Comparison of ENCODE assay signal across 8 cellular contexts in the genomic region with DNA sequence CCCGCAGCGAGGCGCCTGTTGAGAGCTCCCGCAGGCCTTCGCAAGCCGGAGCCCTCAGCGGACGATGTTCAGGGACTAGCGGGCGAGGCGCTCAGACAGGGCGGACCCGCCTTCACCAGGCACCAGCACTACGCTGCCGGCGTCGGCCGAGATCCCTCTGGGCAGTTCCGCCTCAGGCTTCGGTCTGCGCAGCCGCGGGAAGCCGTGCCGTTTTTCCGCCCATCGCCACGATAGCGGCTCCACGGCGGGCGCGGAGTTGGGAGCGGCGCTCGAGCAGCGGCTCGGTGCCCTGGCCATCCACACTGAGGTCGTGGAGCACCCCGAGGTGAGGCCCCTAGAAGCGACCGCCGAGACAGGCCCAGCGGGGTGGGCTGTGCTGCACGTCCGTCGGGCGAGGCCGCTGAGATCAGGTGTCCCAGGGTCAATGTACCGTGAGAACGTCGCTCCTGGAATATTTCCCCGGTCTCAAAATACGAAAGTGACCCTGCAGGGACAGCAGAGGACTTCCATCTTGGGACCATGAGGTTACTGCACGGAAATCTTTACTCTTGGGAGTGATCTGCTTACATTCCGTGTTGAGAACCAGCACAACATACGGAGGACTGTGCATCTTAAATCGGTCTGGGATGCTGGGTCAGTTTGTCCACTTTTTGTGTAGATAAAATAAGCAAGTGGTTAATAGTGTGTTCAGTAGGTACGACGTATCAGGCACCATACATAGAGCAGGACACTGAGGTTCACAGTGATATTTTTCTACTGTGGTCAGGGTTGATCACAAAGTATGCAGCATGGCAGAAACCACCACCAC. TPM values are rescaled to one million over a fixed set of nuclear protein-coding genes. Genes with fewer than 3 reads are reported as not detected.
DNase-seq lines count a peak whose midpoint lies in the region; ATAC-seq and TF ChIP-seq lines count a peak whose summit lies in the region.

No MANE protein-coding gene starts in this region.

- BruUV-seq in PC-9 (replicated peaks; lab: Mats Ljungman, UMichigan), result TSS peak; percentile 50

- peak overlapping the region; percentile 92 to 95 for H3K27ac Mint-ChIP-seq in natural killer cell

- no peaks in the 10 kb centered on the region for H3K36me3 Mint-ChIP-seq in natural killer cell

- H3K9me3 Mint-ChIP-seq in natural killer cell, result no peaks in the 10 kb centered on the region

- no peaks in the 10 kb centered on the region for H3K27me3 ChIP-seq in HUES64 (ENCODE audit: insufficient read depth, low read length)
- no peaks in the 10 kb centered on the region for H3K27me3 ChIP-seq in PC-9 (ENCODE audit: insufficient read depth, low read depth)
- no peaks in the 10 kb centered on the region for H3K27me3 ChIP-seq in fibroblast of lung (ENCODE audit: control insufficient read depth, insufficient read depth, low read length)

- H3K4me1 ChIP-seq in HUES64 (ENCODE audit: insufficient read depth, low read length), result peaks cover 32% of the 10 kb centered on the region
- H3K4me1 ChIP-seq in PC-9 (replicated peaks; ENCODE audit: insufficient read depth), result peaks cover 12% of the 10 kb centered on the region; the same call in 1 of the 2 replicates
- H3K4me1 ChIP-seq in fibroblast of lung (ENCODE audit: control insufficient read depth, extremely low read depth, insufficient read depth, low read length), result no peaks in the 10 kb centered on the region

- H3F3A ChIP-seq in PC-9 (ENCODE audit: insufficient read depth, low read depth), result no peaks in the 10 kb centered on the region

- TF ChIP-seq CTCF in PC-9 (conservative IDR thresholded peaks at IDR 0.05) (no peak), fibroblast of lung (conservative IDR thresholded peaks at IDR 0.05 in 1 of 2, IDR thresholded peaks at IDR 0.05 in 1 of 2; ENCODE audit: low read depth in 1 of 2, low read length in 2 of 2) (no peak), natural killer cell (IDR thresholded peaks at IDR 0.05) (no peak)

- peak overlapping the region; percentile 61 for H3K4me3 ChIP-seq in HUES64 (ENCODE audit: low read length)
- H3K4me3 ChIP-seq in PC-9, result peak overlapping the region; percentile 80
- H3K4me3 ChIP-seq in fibroblast of lung (replicated peaks in 1 of 4; ENCODE audit: control extremely low read depth in 1 of 4, insufficient read depth in 1 of 4, low read depth in 3 of 4, low read length in 4 of 4), result peak overlapping the region; percentile 47 to 80 (median 67)

- DNase-seq in DMS 273 (lab: John Stamatoyannopoulos, UW; ENCODE audit: unreplicated experiment), result peak; percentile 94
- DNase-seq in PC-9, result peak; percentile 77 to 90
- peak; percentile 82 for DNase-seq in activated T-helper 1 cell treated with Interleukin-2 at 50 U/mL for 16 hours (ENCODE audit: low read depth)
- DNase-seq in fibroblast of lung (ENCODE audit: low read depth in 2 of 2), result peak; percentile 82 to 86
- peak; percentile 79 for DNase-seq in natural killer cell
- DNase-seq in stimulated activated naive CD4-positive, alpha-beta T cell (lab: John Stamatoyannopoulos, UW), result peak; percentile 72 to 87 (median 80)

- H3K9me3 ChIP-seq in HUES64 (ENCODE audit: insufficient read depth, low read depth, low read length), result no peaks in the 10 kb centered on the region
- H3K9me3 ChIP-seq in PC-9 (ENCODE audit: insufficient read depth, low read depth), result no peaks in the 10 kb centered on the region
- H3K9me3 ChIP-seq in fibroblast of lung (ENCODE audit: control insufficient read depth, insufficient read depth, low read depth, low read length), result no peaks in the 10 kb centered on the region

- ATAC-seq in GM21515 (IDR thresholded peaks at IDR 0.05; ENCODE audit: unreplicated experiment) (peak; percentile 98), natural killer cell (peak; percentile 96 to 100 (median 97))

- H3K9me2 ChIP-seq in PC-9 (ENCODE audit: insufficient read depth), result no peaks in the 10 kb centered on the region

- H3K9ac ChIP-seq in HUES64 (ENCODE audit: low read depth, low read length) (peak overlapping the region; percentile 80), fibroblast of lung (ENCODE audit: insufficient read depth, low read length) (peak overlapping the region; percentile 73)

- POLR2A ChIA-PET in PC-9 (lab: Charles Lee; ENCODE audit: unreplicated experiment), result interaction anchor here (0.6 kb wide), 1 partner anchor 137 kb away, joined by 3 read pairs; a partner anchor contains a TSS

- intact Hi-C loops in PC-9 (cut with micrococcal nuclease; ENCODE audit: unreplicated experiment), result loop anchor here (1.0 to 2.0 kb wide), 2 partner anchors 13 to 334 kb away; a partner anchor contains a TSS
- intact Hi-C loops in natural killer cell (cut with micrococcal nuclease), result loop anchor here (1.0 to 5.0 kb wide), 3 partner anchors 13 to 230 kb away; a partner anchor contains a TSS

- 59% methylated on average over 60 of the region's 60 CpGs for WGBS in HUES64

- peak overlapping the region; percentile 93 for H3K4me3 Mint-ChIP-seq in natural killer cell

- no peaks in the 10 kb centered on the region for H4K20me1 ChIP-seq in PC-9 (ENCODE audit: insufficient read depth)
- H4K20me1 ChIP-seq in fibroblast of lung (ENCODE audit: control insufficient read depth, extremely low read depth, insufficient read depth, low read length), result no peaks in the 10 kb centered on the region

- H3K4me1 Mint-ChIP-seq in natural killer cell, result peaks cover 16% of the 10 kb centered on the region in 2 donors

- CTCF ChIA-PET in PC-9 (lab: Charles Lee), result interaction anchor here (0.6 to 0.9 kb wide), 2 partner anchors 42 to 322 kb away, joined by 5 to 9 read pairs; no protein-coding TSS in a partner anchor

- peak overlapping the region; percentile 95 for H2AFZ ChIP-seq in PC-9
- peak overlapping the region; percentile 71 for H2AFZ ChIP-seq in fibroblast of lung (ENCODE audit: low read length)

- H3K36me3 ChIP-seq in HUES64 (ENCODE audit: insufficient read depth, low read length) (0 out of 2 replicates have a peak, but pooled peaks cover under 1% of the 10 kb centered on the region), PC-9 (ENCODE audit: low read depth) (no peaks in the 10 kb centered on the region), fibroblast of lung (ENCODE audit: control insufficient read depth, insufficient read depth, low read length) (no peaks in the 10 kb centered on the region)

- 0 out of 2 replicates have a peak, but pooled peaks cover 5% of the 10 kb centered on the region for H3K79me2 ChIP-seq in PC-9 (ENCODE audit: low read depth)
- H3K79me2 ChIP-seq in fibroblast of lung (ENCODE audit: control insufficient read depth, insufficient read depth, low read length), result no peaks in the 10 kb centered on the region

- H3K27ac ChIP-seq in HUES64 (ENCODE audit: low read depth, low read length), result peak overlapping the region; percentile 100
- peak overlapping the region; percentile 40 for H3K27ac ChIP-seq in PC-9
- H3K27ac ChIP-seq in fibroblast of lung (ENCODE audit: insufficient read depth, low read length), result peak overlapping the region; percentile 61

- no peaks in the 10 kb centered on the region for H3K27me3 Mint-ChIP-seq in natural killer cell (ENCODE audit: low read depth in 2 of 2)

- H3K4me2 ChIP-seq in PC-9 (peak overlapping the region; percentile 80), fibroblast of lung (ENCODE audit: extremely low read depth, insufficient read depth, low read length) (peak overlapping the region; percentile 74)

RNA-seq across cellular contexts. Expression of a gene that starts 13.3 kb away (rescaled TPM):
- polyA plus RNA-seq in HUES64 (2013, experiment 1 of 2), result 25.5 TPM
- polyA plus RNA-seq in HUES64 (2013, experiment 2 of 2), result 28.1 TPM
- total RNA-seq in PC-9 (2021) (44.6 and 52.0 TPM in 2 replicates), fibroblast of lung (49.8 and 54.0 TPM in 2 replicates), natural killer cell (10 to 100 TPM; 19.8 to 26.6 (median 20.8) TPM)
- 22.8 and 24.5 TPM in 2 replicates for polyA plus RNA-seq in fibroblast of lung
- polyA plus RNA-seq in fibroblast of lung (2012), result 22.3 and 24.2 TPM in 2 replicates
- polyA minus RNA-seq in fibroblast of lung (ENCODE audit: low replicate concordance), result 4.4 and 7.0 TPM in 2 replicates

RNA-seq across cellular contexts. Expression of a gene that starts 49.8 kb away (rescaled TPM):
- 2,176 TPM for polyA plus RNA-seq in HUES64 (2013, experiment 1 of 2)
- polyA plus RNA-seq in HUES64 (2013, experiment 2 of 2), result 2,200 TPM
- total RNA-seq in PC-9 (2021), result 1,269 and 1,616 TPM in 2 replicates
- total RNA-seq in fibroblast of lung, result 679 and 797 TPM in 2 replicates
- polyA plus RNA-seq in fibroblast of lung, result 1,824 and 2,117 TPM in 2 replicates
- polyA plus RNA-seq in fibroblast of lung (2012), result 1,557 and 2,041 TPM in 2 replicates
- 27.7 and 29.7 TPM in 2 replicates for polyA minus RNA-seq in fibroblast of lung (ENCODE audit: low replicate concordance)
- 1,000 to 10,000 TPM in 1 of 3 donors, 100 to 1,000 TPM in 2; 830 to 1,009 (median 939) TPM for total RNA-seq in natural killer cell

RNA-seq across cellular contexts. Expression of a gene that starts 50.2 kb away (rescaled TPM):
- 3.4 TPM for polyA plus RNA-seq in HUES64 (2013, experiment 1 of 2)
- 5.3 TPM for polyA plus RNA-seq in HUES64 (2013, experiment 2 of 2)
- 20.5 and 27.1 TPM in 2 replicates for total RNA-seq in PC-9 (2021)
- total RNA-seq in fibroblast of lung, result 7.2 and 11.9 TPM in 2 replicates
- polyA plus RNA-seq in fibroblast of lung, result 2.5 and 6.5 TPM in 2 replicates
- 2.4 and 5.2 TPM in 2 replicates for polyA plus RNA-seq in fibroblast of lung (2012)
- not detected in 2 replicates for polyA minus RNA-seq in fibroblast of lung (ENCODE audit: low replicate concordance)
- total RNA-seq in natural killer cell, result 10 to 100 TPM in 1 of 3 donors, 1 to 10 TPM in 2; 5.6 to 14.9 (median 6.3) TPM

Comparison
In these comparisons a context has a peak if more than half of its experiments do, and no peak if none do; other contexts are left out.
1. Peak in every context shown above with its lines: DNase-seq, ATAC-seq, H3K4me3 ChIP-seq and H3K27ac ChIP-seq.
2. H3K27ac ChIP-seq: peak in every context shown above with its lines; median percentile 100 in HUES64; 61 in fibroblast of lung; 40 in PC-9.